1 cellular context compared by ENCODE assay signal in the genomic region with DNA sequence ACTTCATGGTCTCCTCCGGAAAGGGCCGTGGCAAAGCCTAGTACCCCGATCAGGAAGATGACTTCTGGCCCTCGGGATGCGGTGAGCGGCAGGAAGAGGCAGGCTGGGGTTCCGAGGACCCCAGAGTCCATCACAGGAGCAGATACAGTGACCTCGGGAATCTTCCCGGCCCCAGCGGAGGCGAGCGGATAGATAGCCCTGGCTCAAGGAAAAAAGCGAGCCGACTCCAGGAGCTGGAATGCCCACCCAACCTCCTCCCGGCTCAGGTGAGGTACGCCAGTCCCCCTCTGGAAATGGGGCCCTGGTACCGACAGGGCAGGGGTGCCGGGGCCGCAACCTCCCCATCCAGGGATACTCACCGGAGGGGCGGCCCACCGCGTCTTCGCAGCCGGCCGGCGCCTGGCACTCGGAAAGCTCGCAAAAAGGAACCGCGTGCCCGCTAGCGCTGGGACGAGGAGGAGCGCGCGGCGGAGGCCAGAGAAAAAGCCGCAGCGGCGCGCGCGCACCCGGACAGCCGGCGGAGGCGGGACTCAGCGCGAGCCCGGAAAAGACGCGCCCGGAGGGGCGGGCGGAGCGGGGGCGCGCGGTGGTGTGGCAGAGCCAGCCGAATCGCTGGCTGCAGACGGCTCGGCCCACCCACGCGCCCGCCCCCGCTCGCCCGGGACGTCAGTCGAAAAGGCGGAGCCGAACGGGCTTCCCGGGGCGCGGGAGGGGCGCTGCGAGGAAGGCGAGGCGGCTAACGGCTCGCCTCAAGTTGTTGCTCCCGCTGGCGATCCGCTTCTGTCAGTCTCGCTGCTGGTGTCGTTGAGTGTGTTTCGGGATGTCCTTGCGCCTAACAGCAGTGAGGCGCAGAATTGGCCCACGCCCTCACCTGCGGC.
A peak's percentile ranks its signal among the peaks of the same experiment; 100 is the strongest.
TF ChIP-seq lines count a peak whose summit lies in the region.

A gene (minus strand): TSS at position 478 of the 878 bp plus-strand sequence. CDS start 49,894 bp downstream, outside the sequence.

TF ChIP-seq in K562, 482 proteins besides CTCF, POLR2A, EP300 and RAD21 (continued from another document):
- TF ChIP-seq, protein P1, sequence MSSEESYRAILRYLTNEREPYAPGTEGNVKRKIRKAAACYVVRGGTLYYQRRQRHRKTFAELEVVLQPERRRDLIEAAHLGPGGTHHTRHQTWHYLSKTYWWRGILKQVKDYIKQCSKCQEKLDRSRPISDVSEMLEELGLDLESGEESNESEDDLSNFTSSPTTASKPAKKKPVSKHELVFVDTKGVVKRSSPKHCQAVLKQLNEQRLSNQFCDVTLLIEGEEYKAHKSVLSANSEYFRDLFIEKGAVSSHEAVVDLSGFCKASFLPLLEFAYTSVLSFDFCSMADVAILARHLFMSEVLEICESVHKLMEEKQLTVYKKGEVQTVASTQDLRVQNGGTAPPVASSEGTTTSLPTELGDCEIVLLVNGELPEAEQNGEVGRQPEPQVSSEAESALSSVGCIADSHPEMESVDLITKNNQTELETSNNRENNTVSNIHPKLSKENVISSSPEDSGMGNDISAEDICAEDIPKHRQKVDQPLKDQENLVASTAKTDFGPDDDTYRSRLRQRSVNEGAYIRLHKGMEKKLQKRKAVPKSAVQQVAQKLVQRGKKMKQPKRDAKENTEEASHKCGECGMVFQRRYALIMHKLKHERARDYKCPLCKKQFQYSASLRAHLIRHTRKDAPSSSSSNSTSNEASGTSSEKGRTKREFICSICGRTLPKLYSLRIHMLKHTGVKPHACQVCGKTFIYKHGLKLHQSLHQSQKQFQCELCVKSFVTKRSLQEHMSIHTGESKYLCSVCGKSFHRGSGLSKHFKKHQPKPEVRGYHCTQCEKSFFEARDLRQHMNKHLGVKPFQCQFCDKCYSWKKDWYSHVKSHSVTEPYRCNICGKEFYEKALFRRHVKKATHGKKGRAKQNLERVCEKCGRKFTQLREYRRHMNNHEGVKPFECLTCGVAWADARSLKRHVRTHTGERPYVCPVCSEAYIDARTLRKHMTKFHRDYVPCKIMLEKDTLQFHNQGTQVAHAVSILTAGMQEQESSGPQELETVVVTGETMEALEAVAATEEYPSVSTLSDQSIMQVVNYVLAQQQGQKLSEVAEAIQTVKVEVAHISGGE (CRISPR knock-in tag; IDR thresholded peaks at IDR 0.05): peak in 1 of 3 experiments; percentile 63; a peak in 2 of 6 replicates
- TF ChIP-seq CREM (IDR thresholded peaks at IDR 0.05; ENCODE audit: low read depth): peak; percentile 70
- TF ChIP-seq, protein P2, sequence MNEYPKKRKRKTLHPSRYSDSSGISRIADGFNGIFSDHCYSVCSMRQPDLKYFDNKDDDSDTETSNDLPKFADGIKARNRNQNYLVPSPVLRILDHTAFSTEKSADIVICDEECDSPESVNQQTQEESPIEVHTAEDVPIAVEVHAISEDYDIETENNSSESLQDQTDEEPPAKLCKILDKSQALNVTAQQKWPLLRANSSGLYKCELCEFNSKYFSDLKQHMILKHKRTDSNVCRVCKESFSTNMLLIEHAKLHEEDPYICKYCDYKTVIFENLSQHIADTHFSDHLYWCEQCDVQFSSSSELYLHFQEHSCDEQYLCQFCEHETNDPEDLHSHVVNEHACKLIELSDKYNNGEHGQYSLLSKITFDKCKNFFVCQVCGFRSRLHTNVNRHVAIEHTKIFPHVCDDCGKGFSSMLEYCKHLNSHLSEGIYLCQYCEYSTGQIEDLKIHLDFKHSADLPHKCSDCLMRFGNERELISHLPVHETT (CRISPR knock-in tag; conservative IDR thresholded peaks at IDR 0.05 in 1 of 2, IDR thresholded peaks at IDR 0.05 in 1 of 2): 0 out of 4 replicates have a peak, but pooled peaks of 1 of the 2 experiments have one; percentile 34
- peak; percentile 80 for TF ChIP-seq POLR2AphosphoS5 (IDR thresholded peaks at IDR 0.05; ENCODE audit: control insufficient read depth, insufficient read depth, low read depth, low read length)
- no peak for TF ChIP-seq NR2C2 (CRISPR knock-in tag; IDR thresholded peaks at IDR 0.05)
- peak; percentile 33; the same call in 1 of the 2 replicates for TF ChIP-seq NR2C2 (tag; IDR thresholded peaks at IDR 0.05)
- TF ChIP-seq PML (IDR thresholded peaks at IDR 0.05; ENCODE audit: low read length): peak; percentile 9; the same call in 1 of the 2 replicates
- TF ChIP-seq PHF8 (IDR thresholded peaks at IDR 0.05; ENCODE audit: borderline replicate concordance, low read length): peak; percentile 68; the same call in 1 of the 2 replicates
- TF ChIP-seq POLR2B (IDR thresholded peaks at IDR 0.05; ENCODE audit: low read depth, partially characterized antibody): peak; percentile 53
- peak; percentile 84 for TF ChIP-seq CTBP1 (IDR thresholded peaks at IDR 0.05; ENCODE audit: borderline replicate concordance)
- no peak for TF ChIP-seq FOXJ2 (tag; IDR thresholded peaks at IDR 0.05)
- peak; percentile 70 for TF ChIP-seq LCOR (CRISPR knock-in tag; IDR thresholded peaks at IDR 0.05)
- TF ChIP-seq CXXC5 (CRISPR knock-in tag; IDR thresholded peaks at IDR 0.05): peak; percentile 85
- peak; percentile 35; the same call in 1 of the 2 replicates for TF ChIP-seq BCOR (IDR thresholded peaks at IDR 0.05)
- TF ChIP-seq, protein P3, sequence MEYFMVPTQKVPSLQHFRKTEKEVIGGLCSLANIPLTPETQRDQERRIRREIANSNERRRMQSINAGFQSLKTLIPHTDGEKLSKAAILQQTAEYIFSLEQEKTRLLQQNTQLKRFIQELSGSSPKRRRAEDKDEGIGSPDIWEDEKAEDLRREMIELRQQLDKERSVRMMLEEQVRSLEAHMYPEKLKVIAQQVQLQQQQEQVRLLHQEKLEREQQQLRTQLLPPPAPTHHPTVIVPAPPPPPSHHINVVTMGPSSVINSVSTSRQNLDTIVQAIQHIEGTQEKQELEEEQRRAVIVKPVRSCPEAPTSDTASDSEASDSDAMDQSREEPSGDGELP (CRISPR knock-in tag; IDR thresholded peaks at IDR 0.05; ENCODE audit: borderline replicate concordance): peak; percentile 41
TF ChIP-seq in K562: peak in this region for 71.
